ENCODE assay signal across 1 cellular context in the genomic region with DNA sequence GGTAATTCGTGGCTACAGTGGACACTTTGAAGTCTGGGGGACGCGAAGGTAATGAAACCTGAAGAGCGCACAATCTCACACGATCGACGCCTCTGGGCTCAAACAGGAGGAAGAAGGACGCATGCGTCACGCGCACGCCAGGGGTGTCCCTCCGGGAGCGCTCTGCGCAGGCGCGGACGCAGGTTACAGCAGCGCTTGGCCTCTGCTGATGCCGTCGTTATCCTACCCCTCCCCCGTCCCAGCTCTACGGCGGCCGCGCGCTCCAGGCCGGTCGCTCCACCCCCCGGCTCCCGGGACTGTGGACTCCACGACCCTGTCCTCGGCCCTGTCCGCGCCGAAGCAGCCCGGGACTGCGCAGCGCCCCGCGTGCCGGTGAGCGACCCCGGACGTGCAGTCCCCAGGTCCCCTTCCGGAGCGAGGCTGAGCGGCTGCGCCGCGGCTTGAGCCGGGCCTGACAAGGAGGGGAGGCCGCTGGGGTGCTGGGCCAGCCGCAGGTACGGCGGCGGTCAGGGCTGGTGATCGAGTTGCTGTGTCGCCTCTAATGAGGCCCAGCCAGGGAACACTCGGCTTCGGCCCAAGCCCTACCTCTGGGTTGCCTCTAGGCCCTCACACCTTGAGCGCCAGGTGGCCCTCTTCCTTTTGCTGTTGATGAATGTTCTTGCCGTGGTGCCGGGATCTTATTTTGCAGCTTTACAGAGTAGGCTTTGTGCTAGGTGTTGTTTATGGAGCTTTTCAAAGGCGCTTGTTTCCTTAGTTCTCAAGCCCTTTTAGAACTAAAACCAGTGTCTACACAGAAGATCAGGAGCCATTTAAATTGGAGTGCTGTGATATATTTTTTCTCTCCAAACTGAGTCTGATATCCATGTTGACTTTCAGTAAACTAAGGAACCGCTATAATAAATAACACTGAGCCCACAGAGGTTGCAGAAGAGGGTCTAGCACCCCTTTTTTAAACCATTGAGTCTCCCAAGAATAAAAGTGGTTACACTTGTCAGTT.
A peak's percentile ranks its signal among the peaks of the same experiment; 100 is the strongest.
TF ChIP-seq lines count a peak whose summit lies in the region.

Gene TMEM106B (plus strand): TSS at position 241 of the 997 bp plus-strand sequence. CDS start 3,517 bp downstream, outside the sequence.

TF ChIP-seq in K562, 482 proteins besides CTCF, POLR2A, EP300 and RAD21 (continued from another document and continues in another):
- no peak for TF ChIP-seq ZFP36 (IDR thresholded peaks at IDR 0.05; ENCODE audit: low read depth, low read length, partially characterized antibody)
- no peak for TF ChIP-seq HEY1 (CRISPR knock-in tag; IDR thresholded peaks at IDR 0.05; ENCODE audit: borderline replicate concordance)
- TF ChIP-seq CBX5 (IDR thresholded peaks at IDR 0.05; ENCODE audit: borderline replicate concordance, low read depth), result 0 out of 2 replicates have a peak, but pooled peaks have one; percentile 11
- no peak for TF ChIP-seq PRMT5 (CRISPR knock-in tag; IDR thresholded peaks at IDR 0.05)
- no peak; the same call in 1 of the 2 replicates for TF ChIP-seq ZNF431 (CRISPR knock-in tag; IDR thresholded peaks at IDR 0.05)
- TF ChIP-seq ETV6 (IDR thresholded peaks at IDR 0.05; ENCODE audit: borderline replicate concordance in 1 of 2, low read depth in 2 of 2, low read length in 1 of 2), result no peak
- TF ChIP-seq ETV6 (CRISPR knock-in tag; IDR thresholded peaks at IDR 0.05; ENCODE audit: borderline replicate concordance), result peak; percentile 88; the same call in 1 of the 2 replicates
- TF ChIP-seq XRCC3 (IDR thresholded peaks at IDR 0.05), result no peak
- peak; percentile 83 for TF ChIP-seq CXXC5 (CRISPR knock-in tag; IDR thresholded peaks at IDR 0.05)
- TF ChIP-seq, protein P1, sequence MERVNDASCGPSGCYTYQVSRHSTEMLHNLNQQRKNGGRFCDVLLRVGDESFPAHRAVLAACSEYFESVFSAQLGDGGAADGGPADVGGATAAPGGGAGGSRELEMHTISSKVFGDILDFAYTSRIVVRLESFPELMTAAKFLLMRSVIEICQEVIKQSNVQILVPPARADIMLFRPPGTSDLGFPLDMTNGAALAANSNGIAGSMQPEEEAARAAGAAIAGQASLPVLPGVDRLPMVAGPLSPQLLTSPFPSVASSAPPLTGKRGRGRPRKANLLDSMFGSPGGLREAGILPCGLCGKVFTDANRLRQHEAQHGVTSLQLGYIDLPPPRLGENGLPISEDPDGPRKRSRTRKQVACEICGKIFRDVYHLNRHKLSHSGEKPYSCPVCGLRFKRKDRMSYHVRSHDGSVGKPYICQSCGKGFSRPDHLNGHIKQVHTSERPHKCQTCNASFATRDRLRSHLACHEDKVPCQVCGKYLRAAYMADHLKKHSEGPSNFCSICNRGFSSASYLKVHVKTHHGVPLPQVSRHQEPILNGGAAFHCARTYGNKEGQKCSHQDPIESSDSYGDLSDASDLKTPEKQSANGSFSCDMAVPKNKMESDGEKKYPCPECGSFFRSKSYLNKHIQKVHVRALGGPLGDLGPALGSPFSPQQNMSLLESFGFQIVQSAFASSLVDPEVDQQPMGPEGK (CRISPR knock-in tag; IDR thresholded peaks at IDR 0.05; ENCODE audit: borderline replicate concordance), result no peak
- TF ChIP-seq ELF1 (tag; IDR thresholded peaks at IDR 0.05), result no peak; the same call in 1 of the 2 replicates
- TF ChIP-seq SMC3 (conservative IDR thresholded peaks at IDR 0.05; ENCODE audit: insufficient read depth, low read depth, low read length), result no peak
- no peak for TF ChIP-seq ESRRB (CRISPR knock-in tag; IDR thresholded peaks at IDR 0.05; ENCODE audit: borderline replicate concordance)
- TF ChIP-seq, protein P2, sequence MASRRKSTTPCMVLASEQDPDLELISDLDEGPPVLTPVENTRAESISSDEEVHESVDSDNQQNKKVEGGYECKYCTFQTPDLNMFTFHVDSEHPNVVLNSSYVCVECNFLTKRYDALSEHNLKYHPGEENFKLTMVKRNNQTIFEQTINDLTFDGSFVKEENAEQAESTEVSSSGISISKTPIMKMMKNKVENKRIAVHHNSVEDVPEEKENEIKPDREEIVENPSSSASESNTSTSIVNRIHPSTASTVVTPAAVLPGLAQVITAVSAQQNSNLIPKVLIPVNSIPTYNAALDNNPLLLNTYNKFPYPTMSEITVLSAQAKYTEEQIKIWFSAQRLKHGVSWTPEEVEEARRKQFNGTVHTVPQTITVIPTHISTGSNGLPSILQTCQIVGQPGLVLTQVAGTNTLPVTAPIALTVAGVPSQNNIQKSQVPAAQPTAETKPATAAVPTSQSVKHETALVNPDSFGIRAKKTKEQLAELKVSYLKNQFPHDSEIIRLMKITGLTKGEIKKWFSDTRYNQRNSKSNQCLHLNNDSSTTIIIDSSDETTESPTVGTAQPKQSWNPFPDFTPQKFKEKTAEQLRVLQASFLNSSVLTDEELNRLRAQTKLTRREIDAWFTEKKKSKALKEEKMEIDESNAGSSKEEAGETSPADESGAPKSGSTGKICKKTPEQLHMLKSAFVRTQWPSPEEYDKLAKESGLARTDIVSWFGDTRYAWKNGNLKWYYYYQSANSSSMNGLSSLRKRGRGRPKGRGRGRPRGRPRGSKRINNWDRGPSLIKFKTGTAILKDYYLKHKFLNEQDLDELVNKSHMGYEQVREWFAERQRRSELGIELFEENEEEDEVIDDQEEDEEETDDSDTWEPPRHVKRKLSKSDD (conservative IDR thresholded peaks at IDR 0.05; ENCODE audit: low read length), result no peak
- TF ChIP-seq DNMT1 (IDR thresholded peaks at IDR 0.05), result no peak
- no peak for TF ChIP-seq ILK (tag; IDR thresholded peaks at IDR 0.05; ENCODE audit: borderline replicate concordance, low read depth)
- peak; percentile 89; the same call in 1 of the 2 replicates for TF ChIP-seq MTA1 (IDR thresholded peaks at IDR 0.05; ENCODE audit: borderline replicate concordance)
- TF ChIP-seq SRSF1 (IDR thresholded peaks at IDR 0.05; ENCODE audit: low read depth, low read length), result no peak
- no peak for TF ChIP-seq MYNN (IDR thresholded peaks at IDR 0.05)
- TF ChIP-seq MYNN (CRISPR knock-in tag; IDR thresholded peaks at IDR 0.05), result no peak
- TF ChIP-seq ZNF740 (CRISPR knock-in tag; IDR thresholded peaks at IDR 0.05), result no peak
- TF ChIP-seq ZNF740 (tag; IDR thresholded peaks at IDR 0.05), result no peak
- TF ChIP-seq EGR1 (conservative IDR thresholded peaks at IDR 0.05), result no peak
- TF ChIP-seq KDM2B (CRISPR knock-in tag; IDR thresholded peaks at IDR 0.05), result no peak
- no peak for TF ChIP-seq ZC3H4 (CRISPR knock-in tag; IDR thresholded peaks at IDR 0.05; ENCODE audit: borderline replicate concordance)
- no peak for TF ChIP-seq NR1H2 (CRISPR knock-in tag; IDR thresholded peaks at IDR 0.05)
- TF ChIP-seq KLF1 (tag; IDR thresholded peaks at IDR 0.05), result 0 out of 2 replicates have a peak, but pooled peaks have one; percentile 4
- TF ChIP-seq PCBP2 (IDR thresholded peaks at IDR 0.05; ENCODE audit: low read depth, low read length, poor library complexity, severe bottlenecking), result no peak
- TF ChIP-seq THRAP3 (IDR thresholded peaks at IDR 0.05; ENCODE audit: borderline replicate concordance), result no peak
- TF ChIP-seq CREBBP (IDR thresholded peaks at IDR 0.05; ENCODE audit: low read depth, low read length), result no peak
- TF ChIP-seq ZBTB17 (CRISPR knock-in tag; IDR thresholded peaks at IDR 0.05), result peak; percentile 95
- TF ChIP-seq ZBTB12 (CRISPR knock-in tag; IDR thresholded peaks at IDR 0.05), result peak; percentile 69
- TF ChIP-seq RBM39 (optimal IDR thresholded peaks at IDR 0.05; ENCODE audit: low read depth, low read length), result no peak
- TF ChIP-seq PHF8 (IDR thresholded peaks at IDR 0.05; ENCODE audit: borderline replicate concordance, low read length), result peak; percentile 94; the same call in 1 of the 2 replicates
- peak; percentile 34 for TF ChIP-seq JUND (IDR thresholded peaks at IDR 0.05; ENCODE audit: borderline replicate concordance, low read depth, low read length)
- peak; percentile 35; the same call in 1 of the 3 replicates for TF ChIP-seq JUND (tag; IDR thresholded peaks at IDR 0.05; ENCODE audit: borderline replicate concordance, low read depth, low read length)
- peak; percentile 65; the same call in 1 of the 2 replicates for TF ChIP-seq SP1 (CRISPR knock-in tag; IDR thresholded peaks at IDR 0.05)
- TF ChIP-seq ZBTB2 (IDR thresholded peaks at IDR 0.05), result peak; percentile 96
- TF ChIP-seq E2F5 (CRISPR knock-in tag; IDR thresholded peaks at IDR 0.05), result no peak; the same call in 1 of the 2 replicates
- no peak for TF ChIP-seq ZNF134 (CRISPR knock-in tag; conservative IDR thresholded peaks at IDR 0.05)
- TF ChIP-seq NR4A1 (CRISPR knock-in tag; IDR thresholded peaks at IDR 0.05), result 0 out of 2 replicates have a peak, but pooled peaks have one; percentile 57
- no peak for TF ChIP-seq NR4A1 (tag; IDR thresholded peaks at IDR 0.05)
- TF ChIP-seq CHD4 (IDR thresholded peaks at IDR 0.05; ENCODE audit: insufficient read depth, insufficient replicate concordance, low read depth, low read length, poor library complexity, severe bottlenecking), result no peak
- no peak for TF ChIP-seq SNRNP70 (optimal IDR thresholded peaks at IDR 0.05; ENCODE audit: low read depth, low read length)
- peak; percentile 67 for TF ChIP-seq TAF1 (IDR thresholded peaks at IDR 0.05; ENCODE audit: control insufficient read depth, extremely low read depth, insufficient read depth, low read length, severe bottlenecking)
- TF ChIP-seq, protein P3, sequence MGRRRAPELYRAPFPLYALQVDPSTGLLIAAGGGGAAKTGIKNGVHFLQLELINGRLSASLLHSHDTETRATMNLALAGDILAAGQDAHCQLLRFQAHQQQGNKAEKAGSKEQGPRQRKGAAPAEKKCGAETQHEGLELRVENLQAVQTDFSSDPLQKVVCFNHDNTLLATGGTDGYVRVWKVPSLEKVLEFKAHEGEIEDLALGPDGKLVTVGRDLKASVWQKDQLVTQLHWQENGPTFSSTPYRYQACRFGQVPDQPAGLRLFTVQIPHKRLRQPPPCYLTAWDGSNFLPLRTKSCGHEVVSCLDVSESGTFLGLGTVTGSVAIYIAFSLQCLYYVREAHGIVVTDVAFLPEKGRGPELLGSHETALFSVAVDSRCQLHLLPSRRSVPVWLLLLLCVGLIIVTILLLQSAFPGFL (CRISPR knock-in tag; IDR thresholded peaks at IDR 0.05), result peak; percentile 58; the same call in 1 of the 2 replicates
